In the genomic region with DNA sequence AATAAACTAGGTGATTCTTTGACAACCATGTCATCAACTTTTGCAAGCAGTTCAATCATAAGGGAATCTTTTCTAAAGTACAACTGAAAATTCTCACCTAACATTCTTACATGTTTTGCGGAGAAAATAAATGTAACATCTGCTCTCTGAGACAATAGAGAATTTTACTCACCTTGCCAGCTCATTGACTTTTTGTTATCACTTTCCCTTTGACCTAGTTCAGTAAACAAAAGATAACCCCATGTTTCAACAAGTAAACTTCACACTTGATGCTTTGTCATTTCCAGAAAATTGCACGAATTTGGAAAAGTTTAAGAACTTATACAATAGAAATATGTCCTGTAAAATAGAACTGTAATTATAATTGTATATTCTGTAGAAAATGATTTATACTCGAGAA, we compare ENCODE assay signal across 1 cellular context.
TF ChIP-seq lines count a peak whose summit lies in the region.

No MANE protein-coding gene starts in this region.

TF ChIP-seq in HCT116, 20 proteins besides CTCF, POLR2A, EP300 and RAD21 (continued from another document):
- TF ChIP-seq EZH2phosphoT487 (IDR thresholded peaks at IDR 0.05; ENCODE audit: borderline replicate concordance) (no peak), EGR1 (IDR thresholded peaks at IDR 0.05; ENCODE audit: low read depth) (no peak)
